Comparison of ENCODE assay signal across 16 cellular contexts in genomic region chr6:140653985-140654384, GRCh38.
DNase-seq lines count a peak whose midpoint lies in the region; ATAC-seq, FAIRE-seq and TF ChIP-seq lines count a peak whose summit lies in the region.
"Had no signal": no experiment of that assay in that cellular context is flagged by ENCODE, and none has a peak within 500 bp of the region (broad histone marks: within the 10 kb centered on the region; RNA-seq: fewer than 3 reads in every experiment).

No MANE protein-coding gene starts in this region.

- H3K9me3 Mint-ChIP-seq in Calu3 (ENCODE audit: low read depth, unreplicated experiment): no peaks in the 10 kb centered on the region
- H3K9me3 Mint-ChIP-seq: CD4-positive, CD25-positive, alpha-beta regulatory T cell had no signal

- ATAC-seq in SK-N-SH treated with all-trans-retinoic acid at 6 μM for 48 hours (peak; percentile 58), HG03175 (IDR thresholded peaks at IDR 0.05; ENCODE audit: unreplicated experiment) (no peak)

- peaks cover 9% of the 10 kb centered on the region for H3K4me1 Mint-ChIP-seq in Calu3 (ENCODE audit: low read depth, unreplicated experiment)
- H3K4me1 Mint-ChIP-seq: CD4-positive, CD25-positive, alpha-beta regulatory T cell had no signal

- intact Hi-C loops in Calu3 (cut with micrococcal nuclease; ENCODE audit: unreplicated experiment): loop anchor here (5.0 kb wide), 1 partner anchor 202 kb away; no protein-coding TSS in a partner anchor

- no peak for TF ChIP-seq CTCF in Calu3 (IDR thresholded peaks at IDR 0.05; ENCODE audit: unreplicated experiment)

- H3K36me3 Mint-ChIP-seq in Calu3 (ENCODE audit: insufficient read depth, unreplicated experiment): no peaks in the 10 kb centered on the region
- H3K36me3 Mint-ChIP-seq: CD4-positive, CD25-positive, alpha-beta regulatory T cell had no signal

- peak; percentile 55 for FAIRE-seq in islet of Langerhans (lab: Jason Lieb, UNC)
- FAIRE-seq: D721Med had no signal

- H3K4me3 Mint-ChIP-seq in Calu3 (ENCODE audit: low read depth, unreplicated experiment): no peak overlapping the region
- H3K4me3 Mint-ChIP-seq: CD4-positive, CD25-positive, alpha-beta regulatory T cell; HFFc6 had no signal

- no peak for DNase-seq in Calu3
- DNase-seq in M059J (ENCODE audit: low read depth): peak; percentile 48
- no peak for DNase-seq in NCI-H524 treated with DMSO at 0.1 percent for 48 hours (lab: John Stamatoyannopoulos, UW)
- DNase-seq in hippocampal formation (lab: John Stamatoyannopoulos, UW): no peak
- DNase-seq in NCI-H446 treated with DMSO at 0.1 percent for 48 hours (lab: John Stamatoyannopoulos, UW): no peak
- DNase-seq: 8988T; AML-193; CD4-positive, CD25-positive, alpha-beta regulatory T cell; DMS153; GF-D8; HCEC 1CT; HFFc6 had no signal

- peak overlapping the region; percentile 42 for H3K27ac Mint-ChIP-seq in Calu3 (ENCODE audit: unreplicated experiment)
- H3K27ac Mint-ChIP-seq: CD4-positive, CD25-positive, alpha-beta regulatory T cell; HFFc6 had no signal

- no TSS peak for BruUV-seq in Calu3 (replicated peaks; lab: Mats Ljungman, UMichigan)

- CTCF ChIA-PET in Calu3 (lab: Charles Lee): no interaction called here

- H3K27me3 Mint-ChIP-seq in Calu3 (ENCODE audit: unreplicated experiment): no peaks in the 10 kb centered on the region
- H3K27me3 Mint-ChIP-seq: CD4-positive, CD25-positive, alpha-beta regulatory T cell had no signal

TF ChIP-seq in SK-N-SH treated with all-trans-retinoic acid at 6 μM for 48 hours, 23 proteins besides CTCF, POLR2A, EP300 and RAD21:
- TF ChIP-seq TSHZ2 (CRISPR knock-in tag; IDR thresholded peaks at IDR 0.05) (no peak), ZNF70 (CRISPR knock-in tag; IDR thresholded peaks at IDR 0.05) (no peak)
